ENCODE assay signal across 10 cellular contexts in the genomic region with DNA sequence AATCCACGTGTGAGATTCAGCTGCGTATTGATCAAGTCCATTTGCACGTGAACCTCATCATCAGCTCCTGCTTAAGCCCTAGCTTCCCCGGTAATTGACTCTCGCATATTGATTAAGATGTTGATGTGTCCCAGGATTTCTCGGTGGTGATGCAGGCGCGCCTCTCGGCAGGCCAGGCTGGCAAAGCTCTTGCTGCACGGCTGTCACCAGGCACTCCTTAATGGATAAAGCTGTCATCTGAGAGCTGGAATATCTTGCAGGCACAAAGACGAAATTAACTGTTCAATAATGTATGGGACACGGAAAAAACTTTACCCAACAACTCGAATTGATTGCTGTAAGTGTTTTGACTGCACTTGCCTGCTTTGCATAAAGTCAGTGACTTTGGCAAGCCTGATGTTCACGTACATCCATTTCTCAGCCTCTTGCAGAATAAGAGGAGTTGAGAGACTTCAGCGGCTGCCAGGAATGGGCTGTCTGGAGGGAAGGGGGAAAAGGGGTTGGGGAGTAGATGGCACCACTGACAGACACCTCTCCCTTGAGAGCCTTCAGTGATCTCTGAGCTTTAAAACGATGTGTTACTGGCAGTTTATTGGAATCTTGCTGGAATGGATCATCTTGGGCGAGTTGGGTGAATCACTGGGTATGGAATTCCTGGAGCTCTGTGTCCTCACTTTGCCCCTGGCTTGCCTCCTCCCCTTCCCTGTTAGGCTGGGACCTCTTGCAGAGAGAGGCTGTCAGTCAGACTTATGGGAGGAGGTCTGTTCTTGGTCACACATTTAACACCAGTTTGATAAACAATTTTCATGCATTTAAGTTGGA.
DNase-seq lines count a peak whose midpoint lies in the region; ATAC-seq and TF ChIP-seq lines count a peak whose summit lies in the region.
"Had no signal": no experiment of that assay in that cellular context is flagged by ENCODE, and none has a peak within 500 bp of the region (broad histone marks: within the 10 kb centered on the region; RNA-seq: fewer than 3 reads in every experiment).

No MANE protein-coding gene starts in this region.

- POLR2A ChIA-PET in HEK293T (lab: Yijun Ruan, JAX) (no interaction called here), WTC11 (lab: Charles Lee) (no interaction called here)

- H3K36me3 ChIP-seq in hepatocyte (replicated peaks; ENCODE audit: insufficient read depth, low read depth) = no peaks in the 10 kb centered on the region
- no peaks in the 10 kb centered on the region for H3K36me3 ChIP-seq in thoracic aorta
- H3K36me3 ChIP-seq: heart right ventricle had no signal

- H3K9me3 Mint-ChIP-seq in WTC11 = peaks cover 12% of the 10 kb centered on the region

- no peaks in the 10 kb centered on the region for H3K9me2 ChIP-seq in hepatocyte (replicated peaks; ENCODE audit: insufficient read depth)

- H3K27ac ChIP-seq in hepatocyte (peak overlapping the region; percentile 36), thoracic aorta (no peak overlapping the region)

- H3K36me3 Mint-ChIP-seq in WTC11 = peaks cover 4% of the 10 kb centered on the region; the same call in 1 of the 2 replicates
- H3K36me3 Mint-ChIP-seq: activated naive CD4-positive, alpha-beta T cell treated with anti-CD3 and anti-CD28 coated beads, Interleukin-2, amount 50 U/mL, for 72 hours had no signal

- H3K27me3 ChIP-seq in hepatocyte (no peaks in the 10 kb centered on the region), thoracic aorta (replicated peaks; ENCODE audit: insufficient read depth) (no peaks in the 10 kb centered on the region)

- H3K9me3 ChIP-seq in hepatocyte (ENCODE audit: low read depth) = no peaks in the 10 kb centered on the region
- H3K9me3 ChIP-seq in thoracic aorta = no peaks in the 10 kb centered on the region
- H3K9me3 ChIP-seq: heart right ventricle had no signal

- peaks cover 17% of the 10 kb centered on the region for H3K4me1 Mint-ChIP-seq in WTC11

- no peak for TF ChIP-seq CTCF in WTC11 (IDR thresholded peaks at IDR 0.05)
- no peak for TF ChIP-seq CTCF in hepatocyte (IDR thresholded peaks at IDR 0.05; ENCODE audit: poor library complexity)
- no peak for TF ChIP-seq CTCF in thoracic aorta (IDR thresholded peaks at IDR 0.05)

- ATAC-seq in WTC11 (no peak), thoracic aorta (ENCODE audit: insufficient number of reproducible peaks, low FRiP score, low read depth) (peak; percentile 57), HG03469 (IDR thresholded peaks at IDR 0.05; ENCODE audit: unreplicated experiment) (no peak)
- ATAC-seq: activated naive CD4-positive, alpha-beta T cell treated with anti-CD3 and anti-CD28 coated beads, Interleukin-2, amount 50 U/mL, for 72 hours had no signal

- DNase-seq in HEK293T (ENCODE audit: extremely low spot score) = no peak
- no peak for DNase-seq in WTC11 (ENCODE audit: low spot score)
- peak; percentile 28 for DNase-seq in hepatocyte (ENCODE audit: low spot score)
- DNase-seq in thoracic aorta (ENCODE audit: low spot score) = no peak
- DNase-seq in NCI-H2227 treated with DMSO at 0.1 percent for 48 hours (lab: John Stamatoyannopoulos, UW) = no peak
- DNase-seq in activated gamma-delta T cell (lab: John Stamatoyannopoulos, UW) = no peak
- DNase-seq: H9, heart right ventricle had no signal

- H3K4me1 ChIP-seq in hepatocyte (ENCODE audit: insufficient read depth) (peaks cover 18% of the 10 kb centered on the region), thoracic aorta (ENCODE audit: control insufficient read depth in 1 of 2, low read depth in 2 of 2) (peaks cover 7 to 25% of the 10 kb centered on the region in 2 donors)

- peak overlapping the region; percentile 10 for H3K4me2 ChIP-seq in hepatocyte

- CTCF ChIA-PET in HEK293T (lab: Yijun Ruan, JAX) (interaction anchor here (0.7 kb wide), 1 partner anchor 1950 kb away, joined by 3 read pairs; no protein-coding TSS in a partner anchor), WTC11 (lab: Charles Lee) (interaction anchor here (0.5 kb wide), 1 partner anchor 370 kb away, joined by 3 read pairs; no protein-coding TSS in a partner anchor)

- no peak overlapping the region for H2AFZ ChIP-seq in hepatocyte

- no peak overlapping the region for H3K4me3 Mint-ChIP-seq in WTC11
- H3K4me3 Mint-ChIP-seq: H9 had no signal

- H3K4me3 ChIP-seq in hepatocyte (no peak overlapping the region), thoracic aorta (no peak overlapping the region)
- H3K4me3 ChIP-seq: heart right ventricle had no signal

- H3K27me3 Mint-ChIP-seq in WTC11 (ENCODE audit: low read depth) = no peaks in the 10 kb centered on the region

- peak overlapping the region; percentile 63; the same call in 1 of the 2 replicates for H3K27ac Mint-ChIP-seq in WTC11
- H3K27ac Mint-ChIP-seq: activated naive CD4-positive, alpha-beta T cell treated with anti-CD3 and anti-CD28 coated beads, Interleukin-2, amount 50 U/mL, for 72 hours had no signal

- WGBS in hepatocyte (ENCODE audit: low lambda C conversion rate, missing lambda C conversion rate) = 66% methylated on average over 17 of the region's 17 CpGs

- H3K79me2 ChIP-seq in hepatocyte = no peaks in the 10 kb centered on the region

- H4K20me1 ChIP-seq in hepatocyte (ENCODE audit: insufficient read depth, poor library complexity, severe bottlenecking) = no peaks in the 10 kb centered on the region

TF ChIP-seq in HEK293T, 16 proteins besides CTCF, POLR2A, EP300 and RAD21:
- TF ChIP-seq LEF1 (IDR thresholded peaks at IDR 0.05; ENCODE audit: borderline replicate concordance) = no peak
- TF ChIP-seq, protein P1, sequence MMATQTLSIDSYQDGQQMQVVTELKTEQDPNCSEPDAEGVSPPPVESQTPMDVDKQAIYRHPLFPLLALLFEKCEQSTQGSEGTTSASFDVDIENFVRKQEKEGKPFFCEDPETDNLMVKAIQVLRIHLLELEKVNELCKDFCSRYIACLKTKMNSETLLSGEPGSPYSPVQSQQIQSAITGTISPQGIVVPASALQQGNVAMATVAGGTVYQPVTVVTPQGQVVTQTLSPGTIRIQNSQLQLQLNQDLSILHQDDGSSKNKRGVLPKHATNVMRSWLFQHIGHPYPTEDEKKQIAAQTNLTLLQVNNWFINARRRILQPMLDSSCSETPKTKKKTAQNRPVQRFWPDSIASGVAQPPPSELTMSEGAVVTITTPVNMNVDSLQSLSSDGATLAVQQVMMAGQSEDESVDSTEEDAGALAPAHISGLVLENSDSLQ (IDR thresholded peaks at IDR 0.05) = peak; percentile 68

TF ChIP-seq in WTC11, 78 proteins besides CTCF, POLR2A, EP300 and RAD21 (continues in another document):
- TF ChIP-seq, protein P2, sequence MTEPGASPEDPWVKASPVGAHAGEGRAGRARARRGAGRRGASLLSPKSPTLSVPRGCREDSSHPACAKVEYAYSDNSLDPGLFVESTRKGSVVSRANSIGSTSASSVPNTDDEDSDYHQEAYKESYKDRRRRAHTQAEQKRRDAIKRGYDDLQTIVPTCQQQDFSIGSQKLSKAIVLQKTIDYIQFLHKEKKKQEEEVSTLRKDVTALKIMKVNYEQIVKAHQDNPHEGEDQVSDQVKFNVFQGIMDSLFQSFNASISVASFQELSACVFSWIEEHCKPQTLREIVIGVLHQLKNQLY (CRISPR knock-in tag; IDR thresholded peaks at IDR 0.05) = no peak
- TF ChIP-seq, protein P3, sequence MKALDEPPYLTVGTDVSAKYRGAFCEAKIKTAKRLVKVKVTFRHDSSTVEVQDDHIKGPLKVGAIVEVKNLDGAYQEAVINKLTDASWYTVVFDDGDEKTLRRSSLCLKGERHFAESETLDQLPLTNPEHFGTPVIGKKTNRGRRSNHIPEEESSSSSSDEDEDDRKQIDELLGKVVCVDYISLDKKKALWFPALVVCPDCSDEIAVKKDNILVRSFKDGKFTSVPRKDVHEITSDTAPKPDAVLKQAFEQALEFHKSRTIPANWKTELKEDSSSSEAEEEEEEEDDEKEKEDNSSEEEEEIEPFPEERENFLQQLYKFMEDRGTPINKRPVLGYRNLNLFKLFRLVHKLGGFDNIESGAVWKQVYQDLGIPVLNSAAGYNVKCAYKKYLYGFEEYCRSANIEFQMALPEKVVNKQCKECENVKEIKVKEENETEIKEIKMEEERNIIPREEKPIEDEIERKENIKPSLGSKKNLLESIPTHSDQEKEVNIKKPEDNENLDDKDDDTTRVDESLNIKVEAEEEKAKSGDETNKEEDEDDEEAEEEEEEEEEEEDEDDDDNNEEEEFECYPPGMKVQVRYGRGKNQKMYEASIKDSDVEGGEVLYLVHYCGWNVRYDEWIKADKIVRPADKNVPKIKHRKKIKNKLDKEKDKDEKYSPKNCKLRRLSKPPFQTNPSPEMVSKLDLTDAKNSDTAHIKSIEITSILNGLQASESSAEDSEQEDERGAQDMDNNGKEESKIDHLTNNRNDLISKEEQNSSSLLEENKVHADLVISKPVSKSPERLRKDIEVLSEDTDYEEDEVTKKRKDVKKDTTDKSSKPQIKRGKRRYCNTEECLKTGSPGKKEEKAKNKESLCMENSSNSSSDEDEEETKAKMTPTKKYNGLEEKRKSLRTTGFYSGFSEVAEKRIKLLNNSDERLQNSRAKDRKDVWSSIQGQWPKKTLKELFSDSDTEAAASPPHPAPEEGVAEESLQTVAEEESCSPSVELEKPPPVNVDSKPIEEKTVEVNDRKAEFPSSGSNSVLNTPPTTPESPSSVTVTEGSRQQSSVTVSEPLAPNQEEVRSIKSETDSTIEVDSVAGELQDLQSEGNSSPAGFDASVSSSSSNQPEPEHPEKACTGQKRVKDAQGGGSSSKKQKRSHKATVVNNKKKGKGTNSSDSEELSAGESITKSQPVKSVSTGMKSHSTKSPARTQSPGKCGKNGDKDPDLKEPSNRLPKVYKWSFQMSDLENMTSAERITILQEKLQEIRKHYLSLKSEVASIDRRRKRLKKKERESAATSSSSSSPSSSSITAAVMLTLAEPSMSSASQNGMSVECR (CRISPR knock-in tag; IDR thresholded peaks at IDR 0.05; ENCODE audit: borderline replicate concordance) = no peak
- TF ChIP-seq ZNF317 (CRISPR knock-in tag; IDR thresholded peaks at IDR 0.05; ENCODE audit: borderline replicate concordance, low read depth) (no peak), OVOL2 (CRISPR knock-in tag; IDR thresholded peaks at IDR 0.05; ENCODE audit: borderline replicate concordance) (no peak), FOXP1 (CRISPR knock-in tag; IDR thresholded peaks at IDR 0.05; ENCODE audit: borderline replicate concordance) (no peak), EMX1 (CRISPR knock-in tag; IDR thresholded peaks at IDR 0.05) (no peak), MYBL2 (CRISPR knock-in tag; IDR thresholded peaks at IDR 0.05) (no peak)
